In genomic region chr19:44911896-44912295, GRCh38 we compare ENCODE assay signal across 2 cellular contexts.
TF ChIP-seq lines count a peak whose summit lies in the region.

No MANE protein-coding gene starts in this region.

TF ChIP-seq in HEK293, 187 proteins besides CTCF, POLR2A, EP300 and RAD21:
- TF ChIP-seq ZNF121 (tag by site-specific recombination; IDR thresholded peaks at IDR 0.05), result peak; percentile 91

TF ChIP-seq in HepG2, 621 proteins besides CTCF, POLR2A, EP300 and RAD21:
- peak; percentile 90 for TF ChIP-seq ZNF121 (CRISPR knock-in tag; IDR thresholded peaks at IDR 0.05)
- 0 out of 2 replicates have a peak, but pooled peaks have one; percentile 22 for TF ChIP-seq ZNF441 (CRISPR knock-in tag; IDR thresholded peaks at IDR 0.05; ENCODE audit: borderline replicate concordance)
- 0 out of 2 replicates have a peak, but pooled peaks have one; percentile 12 for TF ChIP-seq ZNF589 (CRISPR knock-in tag; conservative IDR thresholded peaks at IDR 0.05)
